In the genomic region with DNA sequence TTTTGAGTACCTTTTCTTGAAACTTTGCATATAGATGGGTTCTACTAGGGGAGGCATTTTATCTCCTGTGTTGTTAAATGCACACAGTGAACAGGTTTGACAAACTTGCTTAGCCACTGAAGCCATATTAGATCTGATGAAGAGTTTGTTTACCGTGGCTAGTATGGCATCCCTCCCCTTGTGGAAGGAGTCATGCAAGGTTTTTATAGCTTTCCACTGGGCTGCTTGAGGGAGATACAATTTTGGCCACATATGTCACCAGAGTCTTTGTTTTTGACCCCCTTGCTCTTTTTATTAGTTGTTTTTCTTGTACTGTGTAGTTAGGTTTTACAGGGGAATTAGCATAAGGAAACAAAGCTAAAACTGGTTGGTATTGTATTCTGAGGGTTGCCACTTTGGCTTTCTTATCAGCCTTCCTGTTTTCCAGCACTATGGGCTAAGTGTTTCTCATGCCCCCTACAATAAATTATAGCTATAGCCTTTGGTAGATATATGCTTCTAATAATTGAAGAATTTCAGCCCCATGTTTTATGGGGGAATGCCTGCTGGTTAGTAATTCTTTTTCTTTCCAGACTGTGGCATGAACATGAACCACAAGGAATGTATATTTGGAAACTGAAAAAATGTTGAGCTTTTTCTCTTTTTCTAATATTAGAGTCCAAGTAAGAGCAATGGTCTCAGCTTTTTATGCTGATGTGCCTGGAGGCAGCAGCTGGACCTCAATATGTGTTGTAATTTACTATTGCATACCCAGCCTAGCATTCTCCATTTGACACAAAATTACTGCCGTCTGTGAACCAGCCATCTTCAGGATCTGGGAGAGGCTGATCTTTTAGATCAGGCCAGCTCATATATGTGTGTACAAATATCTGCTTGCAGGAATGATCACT, we compare ENCODE assay signal across 1 cellular context.
TF ChIP-seq lines count a peak whose summit lies in the region.

No MANE protein-coding gene starts in this region.

TF ChIP-seq in endothelial cell of umbilical vein, 7 proteins besides CTCF, POLR2A, EP300 and RAD21:
- no peak for TF ChIP-seq FOS (IDR thresholded peaks at IDR 0.05; ENCODE audit: borderline replicate concordance, insufficient read depth, low read length)
- TF ChIP-seq GATA2 (IDR thresholded peaks at IDR 0.05; ENCODE audit: insufficient read depth, insufficient read length, low read depth, low read length), result no peak
- TF ChIP-seq MYC (IDR thresholded peaks at IDR 0.05; ENCODE audit: low read depth, low read length), result no peak
- no peak for TF ChIP-seq POLR2AphosphoS5 (IDR thresholded peaks at IDR 0.05; ENCODE audit: insufficient read depth, low read depth, low read length)
- TF ChIP-seq, protein P1, sequence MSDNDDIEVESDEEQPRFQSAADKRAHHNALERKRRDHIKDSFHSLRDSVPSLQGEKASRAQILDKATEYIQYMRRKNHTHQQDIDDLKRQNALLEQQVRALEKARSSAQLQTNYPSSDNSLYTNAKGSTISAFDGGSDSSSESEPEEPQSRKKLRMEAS (IDR thresholded peaks at IDR 0.05; ENCODE audit: insufficient read depth, insufficient read length), result no peak
- TF ChIP-seq EZH2 (IDR thresholded peaks at IDR 0.05; ENCODE audit: borderline replicate concordance, low read depth, low read length, severe bottlenecking), result no peak
